24 cellular contexts compared by ENCODE assay signal in genomic region chr5:76652809-76653414, GRCh38. TPM values are rescaled to one million over a fixed set of nuclear protein-coding genes. Genes with fewer than 3 reads are reported as not detected.
"Had no signal": no experiment of that assay in that cellular context is flagged by ENCODE, and none has a peak within 500 bp of the region (broad histone marks: within the 10 kb centered on the region; RNA-seq: fewer than 3 reads in every experiment).

No MANE protein-coding gene starts in this region.

- H3K27me3 Mint-ChIP-seq: activated CD4-positive, alpha-beta T cell treated with anti-CD3 and anti-CD28 coated beads, Interleukin-2, amount 10 ng/mL, durations not matched to agents 24 days and 14 days; activated naive CD8-positive, alpha-beta T cell treated with anti-CD3 and anti-CD28 coated beads, Interleukin-2, amount 10 ng/mL, durations not matched to agents 7 days and 5 days; effector memory CD8-positive, alpha-beta T cell; naive thymus-derived CD4-positive, alpha-beta T cell had no signal

- DNase-seq: activated CD4-positive, alpha-beta T cell treated with anti-CD3 and anti-CD28 coated beads, Interleukin-2, amount 10 ng/mL, durations not matched to agents 24 days and 14 days; activated CD4-positive, CD25-positive, alpha-beta regulatory T cell; activated gamma-delta T cell treated with Interleukin-2 at 50 U/mL for 16 hours; activated naive CD8-positive, alpha-beta T cell treated with anti-CD3 and anti-CD28 coated beads, Interleukin-2, amount 10 ng/mL, durations not matched to agents 7 days and 5 days; amniotic stem cell; colonic mucosa; dorsolateral prefrontal cortex; effector memory CD8-positive, alpha-beta T cell; foreskin melanocyte; left lung; naive thymus-derived CD4-positive, alpha-beta T cell; small intestine; stimulated activated CD4-positive, alpha-beta T cell treated with anti-CD3 and anti-CD28 coated beads, Interleukin-2, amount 100 ng/mL, for 48 hours; stimulated activated CD8-positive, alpha-beta memory T cell treated with anti-CD3 and anti-CD28 coated beads, Interleukin-4, amount 100 ng/mL, for 48 hours; stimulated activated naive CD4-positive, alpha-beta T cell treated with Interleukin-2 at 50 U/mL for 16 hours; substantia nigra; T1000; thyroid gland had no signal

- H3K4me3 ChIP-seq: colonic mucosa, dorsolateral prefrontal cortex, left lung, lung, thyroid gland had no signal

- H3K27ac Mint-ChIP-seq: activated CD4-positive, alpha-beta T cell treated with anti-CD3 and anti-CD28 coated beads, Interleukin-2, amount 10 ng/mL, durations not matched to agents 24 days and 14 days; activated naive CD8-positive, alpha-beta T cell treated with anti-CD3 and anti-CD28 coated beads, Interleukin-2, amount 10 ng/mL, durations not matched to agents 7 days and 5 days; activated T-helper 1 cell treated with anti-CD3 and anti-CD28 coated beads, Interleukin-12 subunit alpha, Interleukin-12 subunit beta, Interleukin-2, Interleukin-4 antibody, amounts not matched to agents 30 ng/mL and 10 ng/mL and 1 ng/mL, durations not matched to agents 14 hours and 24 hours and 36 hours; naive thymus-derived CD4-positive, alpha-beta T cell; T-helper 1 cell treated with Interleukin-12 subunit alpha and Interleukin-12 subunit beta and Interleukin-4 antibody, amounts not matched to agents 30 μg/mL and 1 μg/mL, for 36 hours had no signal

- ATAC-seq: effector memory CD8-positive, alpha-beta T cell; esophagus mucosa; left lung; naive thymus-derived CD4-positive, alpha-beta T cell; sciatic nerve had no signal

- H3K27me3 ChIP-seq: colonic mucosa, left lung, thyroid gland had no signal

- H3K36me3 ChIP-seq: colonic mucosa, thyroid gland had no signal

- H3K4me3 Mint-ChIP-seq: activated CD4-positive, alpha-beta T cell treated with anti-CD3 and anti-CD28 coated beads, Interleukin-2, amount 10 ng/mL, durations not matched to agents 24 days and 14 days; activated naive CD8-positive, alpha-beta T cell treated with anti-CD3 and anti-CD28 coated beads, Interleukin-2, amount 10 ng/mL, durations not matched to agents 7 days and 5 days; activated T-helper 1 cell treated with anti-CD3 and anti-CD28 coated beads, Interleukin-12 subunit alpha, Interleukin-12 subunit beta, Interleukin-2, Interleukin-4 antibody, amounts not matched to agents 30 ng/mL and 10 ng/mL and 1 ng/mL, durations not matched to agents 14 hours and 24 hours and 36 hours; effector memory CD8-positive, alpha-beta T cell; naive thymus-derived CD4-positive, alpha-beta T cell; T-helper 1 cell treated with Interleukin-12 subunit alpha and Interleukin-12 subunit beta and Interleukin-4 antibody, amounts not matched to agents 30 μg/mL and 1 μg/mL, for 36 hours had no signal

- H3K4me1 Mint-ChIP-seq: activated CD4-positive, alpha-beta T cell treated with anti-CD3 and anti-CD28 coated beads, Interleukin-2, amount 10 ng/mL, durations not matched to agents 24 days and 14 days; activated naive CD8-positive, alpha-beta T cell treated with anti-CD3 and anti-CD28 coated beads, Interleukin-2, amount 10 ng/mL, durations not matched to agents 7 days and 5 days had no signal

RNA-seq across cellular contexts. Expression of gene F2RL2, which starts 29.7 kb away (rescaled TPM):
- total RNA-seq: activated CD4-positive, alpha-beta T cell treated with anti-CD3 and anti-CD28 coated beads, Interleukin-2, amount 10 ng/mL, durations not matched to agents 24 days and 14 days; activated naive CD8-positive, alpha-beta T cell treated with anti-CD3 and anti-CD28 coated beads, Interleukin-2, amount 10 ng/mL, durations not matched to agents 7 days and 5 days; activated T-helper 1 cell treated with anti-CD3 and anti-CD28 coated beads, Interleukin-12 subunit alpha, Interleukin-12 subunit beta, Interleukin-2, Interleukin-4 antibody, amounts not matched to agents 30 ng/mL and 10 ng/mL and 1 ng/mL, durations not matched to agents 14 hours and 24 hours and 36 hours; naive thymus-derived CD4-positive, alpha-beta T cell; ureter had no signal
